ENCODE assay signal across 25 cellular contexts in genomic region chrX:70139736-70140135, GRCh38. TPM values are rescaled to one million over a fixed set of nuclear protein-coding genes. Genes with fewer than 3 reads are reported as not detected.
DNase-seq lines count a peak whose midpoint lies in the region; ATAC-seq lines count a peak whose summit lies in the region.
"Had no signal": no experiment of that assay in that cellular context is flagged by ENCODE, and none has a peak within 500 bp of the region (broad histone marks: within the 10 kb centered on the region; RNA-seq: fewer than 3 reads in every experiment).

No MANE protein-coding gene starts in this region.

- peak overlapping the region; percentile 26 for H3K27ac Mint-ChIP-seq in activated naive CD4-positive, alpha-beta T cell treated with anti-CD3 and anti-CD28 coated beads, Interleukin-2, amount 50 U/mL, for 24 hours
- peak overlapping the region; percentile 19 for H3K27ac Mint-ChIP-seq in activated T-helper 1 cell treated with anti-CD3 and anti-CD28 coated beads, Interleukin-12 subunit alpha, Interleukin-12 subunit beta, Interleukin-2, Interleukin-4 antibody, amounts not matched to agents 30 ng/mL and 10 ng/mL and 1 ng/mL, durations not matched to agents 14 hours and 24 hours and 36 hours
- H3K27ac Mint-ChIP-seq: CD4-positive, alpha-beta T cell had no signal

- intact Hi-C loops in activated T-helper 1 cell treated with anti-CD3 and anti-CD28 coated beads, Interleukin-12 subunit alpha, Interleukin-12 subunit beta, Interleukin-2, Interleukin-4 antibody, amounts not matched to agents 30 ng/mL and 10 ng/mL and 1 ng/mL, durations not matched to agents 14 hours and 24 hours and 36 hours (cut with micrococcal nuclease) = loop anchor here (10.0 kb wide), 2 partner anchors 525 to 975 kb away; partner anchors contain the start of genes IL2RG and MED12

- no peak for ATAC-seq in GM21381 (IDR thresholded peaks at IDR 0.05; ENCODE audit: unreplicated experiment)
- ATAC-seq in HG02852 (IDR thresholded peaks at IDR 0.05; ENCODE audit: unreplicated experiment) = no peak
- ATAC-seq: GM12878 had no signal

- H3K27ac ChIP-seq in substantia nigra (ENCODE audit: low read depth, low read length, poor library complexity, severe bottlenecking) = peak overlapping the region; percentile 45
- H3K27ac ChIP-seq: BLaER1 treated with 17β-estradiol and CSF1 and Interleukin-3, amounts not matched to agents 10 nM and 100 nM; HL-60; RWPE1 had no signal

- peaks cover 9% of the 10 kb centered on the region for H3K36me3 Mint-ChIP-seq in activated naive CD4-positive, alpha-beta T cell treated with anti-CD3 and anti-CD28 coated beads, Interleukin-2, amount 50 U/mL, for 24 hours
- peaks cover 33% of the 10 kb centered on the region for H3K36me3 Mint-ChIP-seq in activated T-helper 1 cell treated with anti-CD3 and anti-CD28 coated beads, Interleukin-12 subunit alpha, Interleukin-12 subunit beta, Interleukin-2, Interleukin-4 antibody, amounts not matched to agents 30 ng/mL and 10 ng/mL and 1 ng/mL, durations not matched to agents 14 hours and 24 hours and 36 hours (ENCODE audit: low read depth)

- H3K27me3 Mint-ChIP-seq in activated naive CD4-positive, alpha-beta T cell treated with anti-CD3 and anti-CD28 coated beads, Interleukin-2, amount 50 U/mL, for 24 hours = no peaks in the 10 kb centered on the region
- H3K27me3 Mint-ChIP-seq in activated T-helper 1 cell treated with anti-CD3 and anti-CD28 coated beads, Interleukin-12 subunit alpha, Interleukin-12 subunit beta, Interleukin-2, Interleukin-4 antibody, amounts not matched to agents 30 ng/mL and 10 ng/mL and 1 ng/mL, durations not matched to agents 14 hours and 24 hours and 36 hours (ENCODE audit: insufficient read depth) = no peaks in the 10 kb centered on the region
- H3K27me3 Mint-ChIP-seq: CD4-positive, alpha-beta T cell had no signal

- H3K4me1 Mint-ChIP-seq in activated naive CD4-positive, alpha-beta T cell treated with anti-CD3 and anti-CD28 coated beads, Interleukin-2, amount 50 U/mL, for 24 hours = peaks cover 27% of the 10 kb centered on the region
- peaks cover 30% of the 10 kb centered on the region for H3K4me1 Mint-ChIP-seq in activated T-helper 1 cell treated with anti-CD3 and anti-CD28 coated beads, Interleukin-12 subunit alpha, Interleukin-12 subunit beta, Interleukin-2, Interleukin-4 antibody, amounts not matched to agents 30 ng/mL and 10 ng/mL and 1 ng/mL, durations not matched to agents 14 hours and 24 hours and 36 hours (ENCODE audit: low read depth)

- H3K9me3 Mint-ChIP-seq in activated naive CD4-positive, alpha-beta T cell treated with anti-CD3 and anti-CD28 coated beads, Interleukin-2, amount 50 U/mL, for 24 hours = no peaks in the 10 kb centered on the region
- H3K9me3 Mint-ChIP-seq in activated T-helper 1 cell treated with anti-CD3 and anti-CD28 coated beads, Interleukin-12 subunit alpha, Interleukin-12 subunit beta, Interleukin-2, Interleukin-4 antibody, amounts not matched to agents 30 ng/mL and 10 ng/mL and 1 ng/mL, durations not matched to agents 14 hours and 24 hours and 36 hours = no peaks in the 10 kb centered on the region
- H3K9me3 Mint-ChIP-seq: CD4-positive, alpha-beta T cell had no signal

- H3K4me3 Mint-ChIP-seq in activated naive CD4-positive, alpha-beta T cell treated with anti-CD3 and anti-CD28 coated beads, Interleukin-2, amount 50 U/mL, for 24 hours = no peak overlapping the region
- H3K4me3 Mint-ChIP-seq in activated T-helper 1 cell treated with anti-CD3 and anti-CD28 coated beads, Interleukin-12 subunit alpha, Interleukin-12 subunit beta, Interleukin-2, Interleukin-4 antibody, amounts not matched to agents 30 ng/mL and 10 ng/mL and 1 ng/mL, durations not matched to agents 14 hours and 24 hours and 36 hours = no peak overlapping the region
- H3K4me3 Mint-ChIP-seq: CD4-positive, alpha-beta T cell had no signal

- DNase-seq in activated naive CD4-positive, alpha-beta T cell treated with Interleukin-2 at 50 U/mL for 16 hours = no peak
- DNase-seq in activated T-helper 1 cell treated with anti-CD3 and anti-CD28 coated beads, Interleukin-12 subunit alpha, Interleukin-12 subunit beta, Interleukin-2, Interleukin-4 antibody, amounts not matched to agents 30 ng/mL and 10 ng/mL and 1 ng/mL, durations not matched to agents 14 hours and 24 hours and 36 hours (ENCODE audit: low spot score) = no peak
- DNase-seq in medulla oblongata (ENCODE audit: extremely low spot score) (peak; percentile 58), substantia nigra (lab: John Stamatoyannopoulos, UW) (peak in 6 of 49 donors; percentile 0 to 16 (median 0)), Kasumi-1 (lab: John Stamatoyannopoulos, UW) (no peak)
- DNase-seq: CD4-positive, alpha-beta T cell; COR-L47; DMS53; HCEC 1CT; NCI-H1092; NCI-H1417 treated with DMSO at 0.1 percent for 48 hours; NCI-H1694 treated with DMSO at 0.1 percent for 48 hours; NCI-H2081; NCI-H2227 treated with DMSO at 0.1 percent for 48 hours; NCI-H526 treated with DMSO at 0.1 percent for 48 hours; SHP77 had no signal

RNA-seq across cellular contexts. Expression of gene IGBP1, which starts 6.5 kb away (rescaled TPM):
- total RNA-seq in activated T-helper 1 cell treated with anti-CD3 and anti-CD28 coated beads, Interleukin-12 subunit alpha, Interleukin-12 subunit beta, Interleukin-2, Interleukin-4 antibody, amounts not matched to agents 30 ng/mL and 10 ng/mL and 1 ng/mL, durations not matched to agents 14 hours and 24 hours and 36 hours = 29.4 and 29.8 TPM in 2 replicates

RNA-seq across cellular contexts. Expression of gene DGAT2L6, which starts 37.5 kb away (rescaled TPM):
- total RNA-seq in activated T-helper 1 cell treated with anti-CD3 and anti-CD28 coated beads, Interleukin-12 subunit alpha, Interleukin-12 subunit beta, Interleukin-2, Interleukin-4 antibody, amounts not matched to agents 30 ng/mL and 10 ng/mL and 1 ng/mL, durations not matched to agents 14 hours and 24 hours and 36 hours = not detected in 2 replicates
- total RNA-seq: CD4-positive, alpha-beta T cell; H1; NCI-H460 had no signal
